In genomic region chr1:93324486-93325464, GRCh38 we compare ENCODE assay signal across 12 cellular contexts. TPM values are rescaled to one million over a fixed set of nuclear protein-coding genes. Genes with fewer than 3 reads are reported as not detected.
A peak's percentile ranks its signal among the peaks of the same experiment; 100 is the strongest.
DNase-seq lines count a peak whose midpoint lies in the region; FAIRE-seq and TF ChIP-seq lines count a peak whose summit lies in the region.
"Had no signal": no experiment of that assay in that cellular context is flagged by ENCODE, and none has a peak within 500 bp of the region (broad histone marks: within the 10 kb centered on the region; RNA-seq: fewer than 3 reads in every experiment).

No MANE protein-coding gene starts in this region.

- H3K9ac ChIP-seq in smooth muscle cell (ENCODE audit: low read depth) (no peak overlapping the region), kidney (ENCODE audit: low read length in 2 of 2) (no peak overlapping the region)

- TF ChIP-seq CTCF in fibroblast of pulmonary artery (IDR thresholded peaks at IDR 0.05; ENCODE audit: low read length, missing control alignments) (no peak), smooth muscle cell (IDR thresholded peaks at IDR 0.05; ENCODE audit: borderline replicate concordance, insufficient read depth, poor library complexity, severe bottlenecking) (no peak), kidney (IDR thresholded peaks at IDR 0.05; ENCODE audit: borderline replicate concordance, extremely low read depth, insufficient read depth) (no peak), thyroid gland (IDR thresholded peaks at IDR 0.05) (no peak)

- H3K27ac ChIP-seq in SJSA1 (peak overlapping the region; percentile 36), smooth muscle cell (ENCODE audit: low read depth) (peak overlapping the region; percentile 83), kidney (ENCODE audit: low read depth in 2 of 2, low read length in 2 of 2) (no peak overlapping the region), thyroid gland (no peak overlapping the region)

- H3F3A ChIP-seq in smooth muscle cell (ENCODE audit: low read depth) = no peaks in the 10 kb centered on the region

- H3K9me3 ChIP-seq in SJSA1 (replicated peaks) (no peaks in the 10 kb centered on the region; the same call in 1 of the 2 replicates), smooth muscle cell (replicated peaks; ENCODE audit: low read depth) (no peaks in the 10 kb centered on the region), kidney (ENCODE audit: control insufficient read depth in 1 of 2, low read length in 2 of 2) (no peaks in the 10 kb centered on the region), thyroid gland (no peaks in the 10 kb centered on the region)

- TF ChIP-seq POLR2A in thyroid gland (IDR thresholded peaks at IDR 0.05) = no peak

- no peaks in the 10 kb centered on the region for H3K36me3 ChIP-seq in SJSA1
- H3K36me3 ChIP-seq in smooth muscle cell (ENCODE audit: low read depth) = no peaks in the 10 kb centered on the region
- no peaks in the 10 kb centered on the region for H3K36me3 ChIP-seq in kidney (ENCODE audit: control insufficient read depth in 1 of 2, insufficient read depth in 2 of 2, low read length in 2 of 2)
- H3K36me3 ChIP-seq in thyroid gland = no peaks in the 10 kb centered on the region

- no peak for FAIRE-seq in kidney (lab: Jason Lieb, UNC)

- DNase-seq in DMS53 (lab: John Stamatoyannopoulos, UW) (peak; percentile 41), DMS53 treated with DMSO at 0.1 percent for 48 hours (lab: John Stamatoyannopoulos, UW; ENCODE audit: unreplicated experiment) (no peak), SJSA1 (ENCODE audit: low read depth in 1 of 2, low spot score in 2 of 2) (peak in 1 of 2 experiments; percentile 73), fibroblast of pulmonary artery (ENCODE audit: low read depth) (peak; percentile 58), smooth muscle cell (lab: John Stamatoyannopoulos, UW; ENCODE audit: unreplicated experiment) (no peak), kidney (no peak), thyroid gland (no peak), T-helper 1 cell (no peak)
- DNase-seq: 8988T, activated gamma-delta T cell treated with Interleukin-2 at 50 U/mL for 16 hours, right cardiac atrium had no signal

- peaks cover 27% of the 10 kb centered on the region for H3K4me1 ChIP-seq in SJSA1 (replicated peaks)
- peaks cover 12% of the 10 kb centered on the region for H3K4me1 ChIP-seq in smooth muscle cell (ENCODE audit: low read depth)
- no peaks in the 10 kb centered on the region for H3K4me1 ChIP-seq in kidney (ENCODE audit: control insufficient read depth in 1 of 2, insufficient read depth in 1 of 2, low read depth in 1 of 2, low read length in 2 of 2)
- H3K4me1 ChIP-seq in thyroid gland = peaks cover 0 to 6% of the 10 kb centered on the region in 2 donors

- intact Hi-C loops in kidney (cut with DNase I) = no loop called here
- intact Hi-C loops in thyroid gland (cut with DNase I) = no loop called here

- no peaks in the 10 kb centered on the region for H4K20me1 ChIP-seq in smooth muscle cell (ENCODE audit: low read depth)

- H3K27me3 ChIP-seq in SJSA1 (replicated peaks) (no peaks in the 10 kb centered on the region), smooth muscle cell (ENCODE audit: low read depth) (no peaks in the 10 kb centered on the region), thyroid gland (no peaks in the 10 kb centered on the region)

- peak overlapping the region; percentile 42 for H3K4me2 ChIP-seq in smooth muscle cell

- no peak overlapping the region for H2AFZ ChIP-seq in smooth muscle cell (ENCODE audit: low read depth)

- WGBS in smooth muscle cell (ENCODE audit: low lambda C conversion rate) = 65% methylated on average over 8 of the region's 8 CpGs
- 74 to 82% methylated on average over 8 of the region's 8 CpGs for WGBS in thyroid gland, 2 donors

- H3K4me3 ChIP-seq in SJSA1 (no peak overlapping the region), fibroblast of pulmonary artery (replicated peaks; ENCODE audit: low read depth, low read length) (no peak overlapping the region), smooth muscle cell (no peak overlapping the region), kidney (ENCODE audit: low read length in 2 of 2) (no peak overlapping the region), thyroid gland (replicated peaks in 1 of 3) (no peak overlapping the region)
- H3K4me3 ChIP-seq: lung had no signal

- H3K79me2 ChIP-seq in smooth muscle cell (ENCODE audit: low read depth) = no peaks in the 10 kb centered on the region

RNA-seq across cellular contexts. Expression of gene DR1, which starts 20.9 kb away (rescaled TPM):
- 80.0 and 117 TPM in 2 replicates for total RNA-seq in SJSA1 (2014; rRNA removed; shearing (Covaris generic))
- total RNA-seq in smooth muscle cell (55.5 and 63.4 TPM in 2 replicates), kidney (49.8 TPM), thyroid gland (10 to 100 TPM; 31.2 to 47.4 (median 34.1) TPM)
- polyA plus RNA-seq in smooth muscle cell (33.8 and 37.3 TPM in 2 replicates), kidney (ENCODE audit: insufficient read depth, low read depth, low replicate concordance) (15.6 TPM)

Comparison
In these comparisons a context has a peak if more than half of its experiments do, and no peak if none do; other contexts are left out.
1. DNase-seq: peak in DMS53 (single experiment) and fibroblast of pulmonary artery (single experiment); none in DMS53 treated with DMSO at 0.1 percent for 48 hours (single experiment), smooth muscle cell (single experiment), kidney (single experiment), thyroid gland (0 of 2) and T-helper 1 cell (0 of 5).
2. H3K27ac ChIP-seq: peak in SJSA1 (single experiment) and smooth muscle cell (single experiment); none in kidney (0 of 2) and thyroid gland (0 of 3).